ENCODE assay signal across 8 cellular contexts in genomic region chr9:131277673-131278420, GRCh38. TPM values are rescaled to one million over a fixed set of nuclear protein-coding genes. Genes with fewer than 3 reads are reported as not detected.
A peak's percentile ranks its signal among the peaks of the same experiment; 100 is the strongest.
DNase-seq lines count a peak whose midpoint lies in the region; ATAC-seq and TF ChIP-seq lines count a peak whose summit lies in the region.

No MANE protein-coding gene starts in this region.

- peaks cover 34% of the 10 kb centered on the region for H3K36me3 Mint-ChIP-seq in activated naive CD8-positive, alpha-beta T cell treated with anti-CD3 and anti-CD28 coated beads for 36 hours
- no peaks in the 10 kb centered on the region for H3K36me3 Mint-ChIP-seq in glutamatergic neuron (ENCODE audit: unreplicated experiment)

- DNase-seq in NCI-H1417 (lab: John Stamatoyannopoulos, UW) (peak; percentile 59 to 92 (median 83)), NCI-H1417 treated with DMSO at 0.1 percent for 48 hours (lab: John Stamatoyannopoulos, UW) (no peak), NCI-H1048 (lab: John Stamatoyannopoulos, UW) (peak; percentile 37), SKM-1 (lab: John Stamatoyannopoulos, UW; ENCODE audit: unreplicated experiment) (peak; percentile 56), glutamatergic neuron (peak; percentile 88), occipital lobe (lab: John Stamatoyannopoulos, UW) (peak; percentile 86), upper lobe of left lung (peak; percentile 86 to 90)
- DNase-seq in activated naive CD8-positive, alpha-beta T cell treated with anti-CD3 and anti-CD28 coated beads for 36 hours = peak; percentile 75

- peak overlapping the region; percentile 71 to 86 (median 81) for H3K4me3 ChIP-seq in upper lobe of left lung

- peaks cover 17 to 56% (median 28%) of the 10 kb centered on the region in 4 donors for H3K4me1 ChIP-seq in upper lobe of left lung

- no peaks in the 10 kb centered on the region for H3K9me3 Mint-ChIP-seq in activated naive CD8-positive, alpha-beta T cell treated with anti-CD3 and anti-CD28 coated beads for 36 hours
- H3K9me3 Mint-ChIP-seq in glutamatergic neuron (ENCODE audit: unreplicated experiment) = peaks cover 12% of the 10 kb centered on the region

- TF ChIP-seq POLR2A in upper lobe of left lung (IDR thresholded peaks at IDR 0.05) = peak in 1 of 4 donors; percentile 37

- H3K36me3 ChIP-seq in upper lobe of left lung = no peaks in the 10 kb centered on the region

- peak overlapping the region; percentile 87 to 93 (median 92) for H3K27ac ChIP-seq in upper lobe of left lung

- H3K9me3 ChIP-seq in upper lobe of left lung = no peaks in the 10 kb centered on the region

- TF ChIP-seq EP300 in upper lobe of left lung (IDR thresholded peaks at IDR 0.05) = no peak

- ATAC-seq in upper lobe of left lung (ENCODE audit: low FRiP score in 2 of 2) = peak; percentile 59 to 80

- H3K4me1 Mint-ChIP-seq in activated naive CD8-positive, alpha-beta T cell treated with anti-CD3 and anti-CD28 coated beads for 36 hours = peaks cover 18% of the 10 kb centered on the region
- H3K4me1 Mint-ChIP-seq in glutamatergic neuron (ENCODE audit: low read depth, unreplicated experiment) = peaks cover 35% of the 10 kb centered on the region

- H3K27me3 Mint-ChIP-seq in activated naive CD8-positive, alpha-beta T cell treated with anti-CD3 and anti-CD28 coated beads for 36 hours = peaks cover 8% of the 10 kb centered on the region
- H3K27me3 Mint-ChIP-seq in glutamatergic neuron (ENCODE audit: unreplicated experiment) = peaks cover 13% of the 10 kb centered on the region

- WGBS in upper lobe of left lung, 2 donors = 3 to 60% methylated on average over 2 to 40 of the region's 82 CpGs

- H3K4me3 Mint-ChIP-seq in activated naive CD8-positive, alpha-beta T cell treated with anti-CD3 and anti-CD28 coated beads for 36 hours = peak overlapping the region; percentile 80
- H3K4me3 Mint-ChIP-seq in glutamatergic neuron (ENCODE audit: unreplicated experiment) = peak overlapping the region; percentile 75

- H3K27me3 ChIP-seq in upper lobe of left lung = peaks cover 0 to 13% (median 3%) of the 10 kb centered on the region in 4 donors

- H3K27ac Mint-ChIP-seq in activated naive CD8-positive, alpha-beta T cell treated with anti-CD3 and anti-CD28 coated beads for 36 hours = peak overlapping the region; percentile 83
- peak overlapping the region; percentile 83 for H3K27ac Mint-ChIP-seq in glutamatergic neuron (ENCODE audit: unreplicated experiment)

- TF ChIP-seq CTCF in glutamatergic neuron (IDR thresholded peaks at IDR 0.05; ENCODE audit: partially characterized antibody, unreplicated experiment) (no peak), upper lobe of left lung (IDR thresholded peaks at IDR 0.05) (no peak)

RNA-seq across cellular contexts. Expression of gene FAM78A, which starts 1.5 kb away (rescaled TPM):
- 10 to 100 TPM; 36.1 to 37.4 TPM for total RNA-seq in activated naive CD8-positive, alpha-beta T cell treated with anti-CD3 and anti-CD28 coated beads for 36 hours
- total RNA-seq in glutamatergic neuron (ENCODE audit: unreplicated experiment) = 14.9 TPM
- 1.7 TPM for total RNA-seq in occipital lobe
- total RNA-seq in upper lobe of left lung = 10 to 100 TPM in 2 of 6 donors, 1 to 10 TPM in 4; 4.5 to 19.1 (median 9.3) TPM

RNA-seq across cellular contexts. Expression of gene PLPP7, which starts 11.7 kb away (rescaled TPM):
- total RNA-seq in activated naive CD8-positive, alpha-beta T cell treated with anti-CD3 and anti-CD28 coated beads for 36 hours = under 1 TPM; 0.35 to 0.42 TPM
- total RNA-seq in glutamatergic neuron (ENCODE audit: unreplicated experiment) = 17.3 TPM
- total RNA-seq in occipital lobe = 5.5 TPM
- 1 to 10 TPM in 4 of 6 donors, under 1 TPM in 2; 0.76 to 3.2 (median 1.6) TPM for total RNA-seq in upper lobe of left lung
